ENCODE assay signal across 1 cellular context in the genomic region with DNA sequence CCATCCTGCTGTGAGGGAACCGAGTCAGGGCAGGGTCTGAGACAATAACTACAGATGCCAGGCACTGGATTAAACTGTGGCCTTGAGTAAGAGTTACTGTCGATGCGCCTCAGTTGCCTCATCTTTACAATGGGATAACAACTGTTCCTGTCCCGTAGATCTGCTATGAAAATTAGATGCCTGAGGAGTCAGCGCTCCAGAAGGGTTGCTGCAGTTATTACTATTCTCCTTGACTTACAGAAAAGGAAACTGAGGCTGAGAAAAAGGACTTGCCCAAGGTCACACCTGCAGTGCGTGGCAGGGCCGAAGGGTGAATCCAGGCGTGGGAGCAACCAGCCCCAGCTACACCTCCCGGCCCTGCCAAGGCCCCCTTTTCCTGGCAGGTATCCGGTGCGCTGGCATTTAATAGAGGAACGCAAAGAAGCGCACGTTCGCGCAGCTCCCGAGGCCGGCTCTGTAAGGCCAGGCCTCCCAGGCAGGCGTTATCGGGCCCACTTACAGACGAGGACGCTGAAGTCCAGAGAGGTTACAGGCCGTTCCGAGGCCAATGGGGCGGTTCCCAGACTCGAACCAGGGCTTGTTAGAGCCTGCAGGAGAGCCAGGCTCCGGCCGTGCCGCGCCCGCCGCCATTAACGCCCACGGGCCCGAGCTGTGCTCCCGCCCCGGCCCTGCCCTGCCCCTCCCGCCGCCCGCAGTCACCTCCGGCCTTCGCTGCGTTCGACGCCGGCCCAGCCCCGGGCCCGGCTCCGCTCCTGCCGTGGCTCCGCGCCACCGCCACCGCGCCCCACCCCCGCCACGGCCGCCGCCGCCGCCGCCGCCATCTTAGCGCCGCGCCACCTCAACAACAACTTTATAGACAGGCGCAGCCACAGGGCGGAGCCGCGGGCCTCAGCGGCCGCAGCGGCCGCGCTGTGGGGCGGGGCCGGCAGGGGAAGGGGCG.
TF ChIP-seq lines count a peak whose summit lies in the region.

Gene C11orf68 (minus strand): TSS at position 852 of the 940 bp plus-strand sequence. CDS start 31 bp downstream, at position 821.

TF ChIP-seq in HepG2, 621 proteins besides CTCF, POLR2A, EP300 and RAD21 (continued from another document and continues in another):
- TF ChIP-seq HNRNPK (IDR thresholded peaks at IDR 0.05; ENCODE audit: low read depth, low read length, poor library complexity, severe bottlenecking) (no peak), ZNF563 (CRISPR knock-in tag; IDR thresholded peaks at IDR 0.05) (peak; percentile 17; the same call in 1 of the 2 replicates), HOXA3 (CRISPR knock-in tag; IDR thresholded peaks at IDR 0.05) (peak; percentile 64; the same call in 1 of the 2 replicates), SRSF4 (IDR thresholded peaks at IDR 0.05; ENCODE audit: low read depth, low read length, poor library complexity, severe bottlenecking) (no peak), ZNF484 (CRISPR knock-in tag; IDR thresholded peaks at IDR 0.05; ENCODE audit: borderline replicate concordance, low read depth) (no peak), HINFP (CRISPR knock-in tag; IDR thresholded peaks at IDR 0.05; ENCODE audit: low read depth) (no peak), MBD4 (IDR thresholded peaks at IDR 0.05; ENCODE audit: borderline replicate concordance, low read length) (no peak), ZNF790 (CRISPR knock-in tag; IDR thresholded peaks at IDR 0.05; ENCODE audit: borderline replicate concordance) (no peak), NAIF1 (CRISPR knock-in tag; IDR thresholded peaks at IDR 0.05; ENCODE audit: borderline replicate concordance) (no peak), TSC22D2 (CRISPR knock-in tag; IDR thresholded peaks at IDR 0.05; ENCODE audit: borderline replicate concordance) (no peak), RNF2 (conservative IDR thresholded peaks at IDR 0.05; ENCODE audit: low read depth) (no peak), DPF2 (CRISPR knock-in tag; IDR thresholded peaks at IDR 0.05; ENCODE audit: borderline replicate concordance, low read depth) (no peak), ARNT2 (CRISPR knock-in tag; IDR thresholded peaks at IDR 0.05; ENCODE audit: low read depth) (no peak), SMAD3 (CRISPR knock-in tag; IDR thresholded peaks at IDR 0.05) (no peak), RAD51 (IDR thresholded peaks at IDR 0.05; ENCODE audit: borderline replicate concordance) (no peak), NPAS2 (CRISPR knock-in tag; IDR thresholded peaks at IDR 0.05; ENCODE audit: borderline replicate concordance) (no peak), HDAC6 (IDR thresholded peaks at IDR 0.05; ENCODE audit: low read depth, low read length) (no peak), ZNF101 (CRISPR knock-in tag; IDR thresholded peaks at IDR 0.05; ENCODE audit: borderline replicate concordance, low read depth) (no peak), ZNF274 (CRISPR knock-in tag; IDR thresholded peaks at IDR 0.05) (no peak; the same call in none of the 2 replicates), KDM3A (CRISPR knock-in tag; IDR thresholded peaks at IDR 0.05; ENCODE audit: low read depth) (0 out of 2 replicates have a peak, but pooled peaks have one; percentile 15), RARG (CRISPR knock-in tag; IDR thresholded peaks at IDR 0.05; ENCODE audit: low read depth) (no peak), ZNF572 (CRISPR knock-in tag; IDR thresholded peaks at IDR 0.05) (peak; percentile 8; the same call in 1 of the 2 replicates), ZMAT3 (CRISPR knock-in tag; conservative IDR thresholded peaks at IDR 0.05) (no peak), CAMTA2 (CRISPR knock-in tag; IDR thresholded peaks at IDR 0.05; ENCODE audit: borderline replicate concordance) (no peak), ZNF644 (CRISPR knock-in tag; IDR thresholded peaks at IDR 0.05; ENCODE audit: low read depth) (no peak), HNRNPLL (IDR thresholded peaks at IDR 0.05; ENCODE audit: low read depth, low read length, poor library complexity, severe bottlenecking) (peak; percentile 33), ZEB1 (IDR thresholded peaks at IDR 0.05; ENCODE audit: insufficient replicate concordance, low read depth) (no peak), CENPT (CRISPR knock-in tag; IDR thresholded peaks at IDR 0.05; ENCODE audit: low read depth) (no peak), NR2C2 (CRISPR knock-in tag; IDR thresholded peaks at IDR 0.05; ENCODE audit: borderline replicate concordance) (no peak), PLRG1 (conservative IDR thresholded peaks at IDR 0.05) (no peak), TFE3 (CRISPR knock-in tag; IDR thresholded peaks at IDR 0.05) (no peak), ZNF430 (CRISPR knock-in tag; IDR thresholded peaks at IDR 0.05) (no peak), ZNF232 (CRISPR knock-in tag; IDR thresholded peaks at IDR 0.05; ENCODE audit: borderline replicate concordance) (no peak), RBM39 (IDR thresholded peaks at IDR 0.05; ENCODE audit: low read depth, low read length, poor library complexity, severe bottlenecking) (no peak), HMGXB4 (CRISPR knock-in tag; IDR thresholded peaks at IDR 0.05; ENCODE audit: borderline replicate concordance in 1 of 2, low read depth in 1 of 2) (no peak; a peak in 1 of 4 replicates), HMG20B (CRISPR knock-in tag; conservative IDR thresholded peaks at IDR 0.05) (no peak), THAP11 (CRISPR knock-in tag; IDR thresholded peaks at IDR 0.05) (no peak), KDM2A (CRISPR knock-in tag; IDR thresholded peaks at IDR 0.05; ENCODE audit: borderline replicate concordance, low read depth) (peak; percentile 32), ZBTB26 (CRISPR knock-in tag; IDR thresholded peaks at IDR 0.05; ENCODE audit: borderline replicate concordance) (no peak), NR2F2 (IDR thresholded peaks at IDR 0.05; ENCODE audit: borderline replicate concordance, low read depth) (no peak), PHF8 (CRISPR knock-in tag; IDR thresholded peaks at IDR 0.05) (peak; percentile 56; the same call in 1 of the 2 replicates), ZBTB42 (CRISPR knock-in tag; IDR thresholded peaks at IDR 0.05) (no peak), IKZF1 (IDR thresholded peaks at IDR 0.05) (no peak), TEAD2 (CRISPR knock-in tag; IDR thresholded peaks at IDR 0.05) (no peak), ZNF441 (CRISPR knock-in tag; IDR thresholded peaks at IDR 0.05; ENCODE audit: borderline replicate concordance) (0 out of 2 replicates have a peak, but pooled peaks have one; percentile 9), ZNF263 (CRISPR knock-in tag; IDR thresholded peaks at IDR 0.05) (0 out of 2 replicates have a peak, but pooled peaks have one; percentile 9), NFIC (IDR thresholded peaks at IDR 0.05; ENCODE audit: low read length) (no peak), ZNF383 (CRISPR knock-in tag; IDR thresholded peaks at IDR 0.05; ENCODE audit: borderline replicate concordance) (no peak), SPEN (CRISPR knock-in tag; IDR thresholded peaks at IDR 0.05; ENCODE audit: low read depth) (0 out of 2 replicates have a peak, but pooled peaks have one; percentile 5)
- TF ChIP-seq, protein P1, sequence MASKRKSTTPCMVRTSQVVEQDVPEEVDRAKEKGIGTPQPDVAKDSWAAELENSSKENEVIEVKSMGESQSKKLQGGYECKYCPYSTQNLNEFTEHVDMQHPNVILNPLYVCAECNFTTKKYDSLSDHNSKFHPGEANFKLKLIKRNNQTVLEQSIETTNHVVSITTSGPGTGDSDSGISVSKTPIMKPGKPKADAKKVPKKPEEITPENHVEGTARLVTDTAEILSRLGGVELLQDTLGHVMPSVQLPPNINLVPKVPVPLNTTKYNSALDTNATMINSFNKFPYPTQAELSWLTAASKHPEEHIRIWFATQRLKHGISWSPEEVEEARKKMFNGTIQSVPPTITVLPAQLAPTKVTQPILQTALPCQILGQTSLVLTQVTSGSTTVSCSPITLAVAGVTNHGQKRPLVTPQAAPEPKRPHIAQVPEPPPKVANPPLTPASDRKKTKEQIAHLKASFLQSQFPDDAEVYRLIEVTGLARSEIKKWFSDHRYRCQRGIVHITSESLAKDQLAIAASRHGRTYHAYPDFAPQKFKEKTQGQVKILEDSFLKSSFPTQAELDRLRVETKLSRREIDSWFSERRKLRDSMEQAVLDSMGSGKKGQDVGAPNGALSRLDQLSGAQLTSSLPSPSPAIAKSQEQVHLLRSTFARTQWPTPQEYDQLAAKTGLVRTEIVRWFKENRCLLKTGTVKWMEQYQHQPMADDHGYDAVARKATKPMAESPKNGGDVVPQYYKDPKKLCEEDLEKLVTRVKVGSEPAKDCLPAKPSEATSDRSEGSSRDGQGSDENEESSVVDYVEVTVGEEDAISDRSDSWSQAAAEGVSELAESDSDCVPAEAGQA (IDR thresholded peaks at IDR 0.05; ENCODE audit: low read depth), result peak; percentile 73; the same call in 1 of the 2 replicates
- TF ChIP-seq, protein P1 (CRISPR knock-in tag; IDR thresholded peaks at IDR 0.05; ENCODE audit: borderline replicate concordance), result no peak
- TF ChIP-seq, protein P2, sequence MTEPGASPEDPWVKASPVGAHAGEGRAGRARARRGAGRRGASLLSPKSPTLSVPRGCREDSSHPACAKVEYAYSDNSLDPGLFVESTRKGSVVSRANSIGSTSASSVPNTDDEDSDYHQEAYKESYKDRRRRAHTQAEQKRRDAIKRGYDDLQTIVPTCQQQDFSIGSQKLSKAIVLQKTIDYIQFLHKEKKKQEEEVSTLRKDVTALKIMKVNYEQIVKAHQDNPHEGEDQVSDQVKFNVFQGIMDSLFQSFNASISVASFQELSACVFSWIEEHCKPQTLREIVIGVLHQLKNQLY (CRISPR knock-in tag; IDR thresholded peaks at IDR 0.05), result no peak
- TF ChIP-seq, protein P3, sequence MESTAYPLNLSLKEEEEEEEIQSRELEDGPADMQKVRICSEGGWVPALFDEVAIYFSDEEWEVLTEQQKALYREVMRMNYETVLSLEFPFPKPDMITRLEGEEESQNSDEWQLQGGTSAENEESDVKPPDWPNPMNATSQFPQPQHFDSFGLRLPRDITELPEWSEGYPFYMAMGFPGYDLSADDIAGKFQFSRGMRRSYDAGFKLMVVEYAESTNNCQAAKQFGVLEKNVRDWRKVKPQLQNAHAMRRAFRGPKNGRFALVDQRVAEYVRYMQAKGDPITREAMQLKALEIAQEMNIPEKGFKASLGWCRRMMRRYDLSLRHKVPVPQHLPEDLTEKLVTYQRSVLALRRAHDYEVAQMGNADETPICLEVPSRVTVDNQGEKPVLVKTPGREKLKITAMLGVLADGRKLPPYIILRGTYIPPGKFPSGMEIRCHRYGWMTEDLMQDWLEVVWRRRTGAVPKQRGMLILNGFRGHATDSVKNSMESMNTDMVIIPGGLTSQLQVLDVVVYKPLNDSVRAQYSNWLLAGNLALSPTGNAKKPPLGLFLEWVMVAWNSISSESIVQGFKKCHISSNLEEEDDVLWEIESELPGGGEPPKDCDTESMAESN (CRISPR knock-in tag; conservative IDR thresholded peaks at IDR 0.05), result no peak
